1 cellular context compared by ENCODE assay signal in genomic region chr13:71870036-71870435, GRCh38.
TF ChIP-seq lines count a peak whose summit lies in the region.

No MANE protein-coding gene starts in this region.

TF ChIP-seq in HEK293, 187 proteins besides CTCF, POLR2A, EP300 and RAD21 (continued from another document):
- TF ChIP-seq ZNF366 (tag by site-specific recombination; conservative IDR thresholded peaks at IDR 0.05) (no peak), ZFP41 (tag by site-specific recombination; IDR thresholded peaks at IDR 0.05; ENCODE audit: borderline replicate concordance) (no peak), ZNF121 (tag by site-specific recombination; IDR thresholded peaks at IDR 0.05) (no peak), ZBTB10 (tag by site-specific recombination; IDR thresholded peaks at IDR 0.05) (no peak)
